ENCODE assay signal across 1 cellular context in the genomic region with DNA sequence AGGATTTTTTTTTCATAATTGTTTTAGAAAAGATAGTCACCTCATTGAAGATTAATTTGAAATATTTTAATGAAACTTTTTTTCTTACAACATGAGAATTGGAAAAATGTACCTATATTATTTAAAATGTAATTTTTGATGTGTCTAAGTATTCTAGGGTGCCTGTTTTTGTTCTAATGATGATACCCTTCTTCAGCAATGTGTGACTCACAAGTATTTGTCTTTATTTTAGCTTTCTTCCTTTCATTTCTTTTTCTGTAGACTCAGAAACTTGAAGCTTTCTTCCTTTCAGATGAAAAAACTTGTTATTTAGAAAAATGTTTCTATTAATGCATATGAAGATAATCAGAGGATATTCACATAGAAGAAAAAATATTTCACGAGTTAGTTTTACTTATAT.
TF ChIP-seq lines count a peak whose summit lies in the region.

No MANE protein-coding gene starts in this region.

TF ChIP-seq in IMR-90, 13 proteins besides CTCF, POLR2A, EP300 and RAD21 (continued from another document):
- TF ChIP-seq, protein P1, sequence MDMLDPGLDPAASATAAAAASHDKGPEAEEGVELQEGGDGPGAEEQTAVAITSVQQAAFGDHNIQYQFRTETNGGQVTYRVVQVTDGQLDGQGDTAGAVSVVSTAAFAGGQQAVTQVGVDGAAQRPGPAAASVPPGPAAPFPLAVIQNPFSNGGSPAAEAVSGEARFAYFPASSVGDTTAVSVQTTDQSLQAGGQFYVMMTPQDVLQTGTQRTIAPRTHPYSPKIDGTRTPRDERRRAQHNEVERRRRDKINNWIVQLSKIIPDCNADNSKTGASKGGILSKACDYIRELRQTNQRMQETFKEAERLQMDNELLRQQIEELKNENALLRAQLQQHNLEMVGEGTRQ (IDR thresholded peaks at IDR 0.05; ENCODE audit: low read depth, low read length): no peak
- TF ChIP-seq RFX5 (IDR thresholded peaks at IDR 0.05; ENCODE audit: low read depth, low read length) (no peak), CEBPB (IDR thresholded peaks at IDR 0.05; ENCODE audit: low read depth, low read length) (no peak), NFE2L2 (IDR thresholded peaks at IDR 0.05; ENCODE audit: low read depth, low read length) (no peak), CHD1 (IDR thresholded peaks at IDR 0.05; ENCODE audit: low read depth, low read length) (no peak)
